19 cellular contexts compared by ENCODE assay signal in genomic region chr7:18574235-18574540, GRCh38.
DNase-seq lines count a peak whose midpoint lies in the region; ATAC-seq and TF ChIP-seq lines count a peak whose summit lies in the region.
"Had no signal": no experiment of that assay in that cellular context is flagged by ENCODE, and none has a peak within 500 bp of the region (broad histone marks: within the 10 kb centered on the region; RNA-seq: fewer than 3 reads in every experiment).

No MANE protein-coding gene starts in this region.

- H3K4me1 ChIP-seq in right cardiac atrium (ENCODE audit: control insufficient read depth, insufficient read depth, low read length) (no peaks in the 10 kb centered on the region), psoas muscle (peaks cover 32% of the 10 kb centered on the region)
- H3K4me1 ChIP-seq: Caco-2 had no signal

- 98% methylated on average over 7 of the region's 7 CpGs for WGBS in right cardiac atrium
- WGBS in psoas muscle, 3 donors, result 91 to 97% (median 94%) methylated on average over 7 of the region's 7 CpGs

- no peaks in the 10 kb centered on the region for H3K9me3 ChIP-seq in right cardiac atrium (ENCODE audit: control insufficient read depth, low read length)
- no peaks in the 10 kb centered on the region for H3K9me3 ChIP-seq in psoas muscle
- H3K9me3 ChIP-seq: Caco-2, HAP-1 had no signal

- no peak overlapping the region for H3K4me3 Mint-ChIP-seq in glutamatergic neuron (ENCODE audit: unreplicated experiment)
- no peak overlapping the region for H3K4me3 Mint-ChIP-seq in osteocyte (ENCODE audit: unreplicated experiment)
- H3K4me3 Mint-ChIP-seq: CD4-positive, CD25-positive, alpha-beta regulatory T cell; CD8-positive, alpha-beta T cell; HFFc6 had no signal

- intact Hi-C loops in cardiac septum (cut with DNase I) (loop anchor here (5.0 kb wide), 1 partner anchor 77 kb away; the partner anchor contains the start of gene HDAC9), right cardiac atrium (cut with DNase I) (loop anchor here in 1 of 4 donors (5.0 kb wide), 1 partner anchor 217 kb away; no protein-coding TSS in a partner anchor), psoas muscle (cut with DNase I) (loop anchor here (2.0 to 5.0 kb wide), 2 partner anchors 217 to 219 kb away; no protein-coding TSS in a partner anchor)

- no peaks in the 10 kb centered on the region for H3K27me3 Mint-ChIP-seq in glutamatergic neuron (ENCODE audit: unreplicated experiment)
- H3K27me3 Mint-ChIP-seq in osteocyte (ENCODE audit: unreplicated experiment), result no peaks in the 10 kb centered on the region
- H3K27me3 Mint-ChIP-seq: CD4-positive, CD25-positive, alpha-beta regulatory T cell had no signal

- no peak overlapping the region for H3K4me3 ChIP-seq in right cardiac atrium (ENCODE audit: low read length)
- no peak overlapping the region for H3K4me3 ChIP-seq in psoas muscle
- H3K4me3 ChIP-seq: HAP-1 had no signal

- H3K27me3 ChIP-seq in right cardiac atrium (ENCODE audit: control insufficient read depth, insufficient read depth) (no peaks in the 10 kb centered on the region), psoas muscle (ENCODE audit: insufficient read depth in 3 of 3, low read length in 2 of 3) (no peaks in the 10 kb centered on the region)

- DNase-seq in cardiac septum (ENCODE audit: low spot score), result peak; percentile 63
- no peak for DNase-seq in right cardiac atrium
- no peak for DNase-seq in glutamatergic neuron
- no peak for DNase-seq in psoas muscle
- no peak for DNase-seq in osteocyte (ENCODE audit: extremely low spot score, unreplicated experiment)
- no peak for DNase-seq in GM13976 (ENCODE audit: low spot score)
- DNase-seq in HuH-7 (ENCODE audit: low spot score), result no peak
- DNase-seq in nucleus accumbens (lab: John Stamatoyannopoulos, UW), result no peak
- DNase-seq: Caco-2; CD4-positive, CD25-positive, alpha-beta regulatory T cell; CD8-positive, alpha-beta T cell; DMS53; DMS79 treated with DMSO at 0.1 percent for 48 hours; GF-D8; GOT3; HFFc6 had no signal

- no peaks in the 10 kb centered on the region for H3K36me3 Mint-ChIP-seq in glutamatergic neuron (ENCODE audit: unreplicated experiment)
- H3K36me3 Mint-ChIP-seq in osteocyte (ENCODE audit: unreplicated experiment), result no peaks in the 10 kb centered on the region
- H3K36me3 Mint-ChIP-seq: CD4-positive, CD25-positive, alpha-beta regulatory T cell; CD8-positive, alpha-beta T cell had no signal

- H3K4me1 Mint-ChIP-seq in glutamatergic neuron (ENCODE audit: low read depth, unreplicated experiment) (peaks cover 32% of the 10 kb centered on the region), osteocyte (ENCODE audit: unreplicated experiment) (peaks cover 2% of the 10 kb centered on the region)

- peaks cover 5% of the 10 kb centered on the region for H3K9me3 Mint-ChIP-seq in glutamatergic neuron (ENCODE audit: unreplicated experiment)
- H3K9me3 Mint-ChIP-seq in osteocyte (ENCODE audit: unreplicated experiment), result no peaks in the 10 kb centered on the region
- H3K9me3 Mint-ChIP-seq: CD8-positive, alpha-beta T cell; HFFc6 had no signal

- no peak overlapping the region for H3K27ac ChIP-seq in right cardiac atrium (ENCODE audit: low read length)
- H3K27ac ChIP-seq in psoas muscle, result peak overlapping the region; percentile 54
- H3K27ac ChIP-seq: 22Rv1, C4-2B had no signal

- in situ Hi-C loops in GM13976 (cut with MboI; ENCODE audit: low sequenced_read_pairs, unreplicated experiment), result no loop called here

- H3K36me3 ChIP-seq in psoas muscle (ENCODE audit: insufficient read depth in 1 of 2, low read depth in 1 of 2), result no peaks in the 10 kb centered on the region

- ATAC-seq in right cardiac atrium (no peak), psoas muscle (no peak)
- ATAC-seq: CD8-positive, alpha-beta T cell had no signal

- H3K27ac Mint-ChIP-seq in glutamatergic neuron (ENCODE audit: unreplicated experiment) (peak overlapping the region; percentile 20), osteocyte (ENCODE audit: unreplicated experiment) (no peak overlapping the region)
- H3K27ac Mint-ChIP-seq: CD4-positive, CD25-positive, alpha-beta regulatory T cell; CD8-positive, alpha-beta T cell; HFFc6 had no signal

- TF ChIP-seq CTCF in glutamatergic neuron (IDR thresholded peaks at IDR 0.05; ENCODE audit: partially characterized antibody, unreplicated experiment) (no peak), psoas muscle (IDR thresholded peaks at IDR 0.05) (no peak), osteocyte (IDR thresholded peaks at IDR 0.05) (no peak), GM13976 (IDR thresholded peaks at IDR 0.05; ENCODE audit: borderline replicate concordance, control extremely low read depth, extremely low read depth, insufficient read depth, missing control alignments) (no peak)
